ENCODE assay signal across 23 cellular contexts in genomic region chr3:62805578-62805977, GRCh38.
A peak's percentile ranks its signal among the peaks of the same experiment; 100 is the strongest.
DNase-seq lines count a peak whose midpoint lies in the region; ATAC-seq and TF ChIP-seq lines count a peak whose summit lies in the region.
"Had no signal": no experiment of that assay in that cellular context is flagged by ENCODE, and none has a peak within 500 bp of the region (broad histone marks: within the 10 kb centered on the region; RNA-seq: fewer than 3 reads in every experiment).

No MANE protein-coding gene starts in this region.

- DNase-seq in ELF-1 (ENCODE audit: low read depth, low spot score) (peak; percentile 47), NCI-H1930 (lab: John Stamatoyannopoulos, UW) (peak; percentile 7), NCI-H82 treated with DMSO at 0.1 percent for 48 hours (lab: John Stamatoyannopoulos, UW; ENCODE audit: unreplicated experiment) (peak; percentile 80), nephron progenitor cell (no peak), GM19238 (ENCODE audit: insufficient read length, low spot score) (no peak)
- DNase-seq: activated CD4-positive, alpha-beta T cell treated with anti-CD3 and anti-CD28 coated beads, Interleukin-2, amount 10 ng/mL, durations not matched to agents 24 days and 14 days; activated gamma-delta T cell treated with Interleukin-2 at 50 U/mL for 16 hours; activated naive CD8-positive, alpha-beta T cell treated with anti-CD3 and anti-CD28 coated beads, Interleukin-2, amount 50 U/mL, for 24 hours; activated T-cell treated with anti-CD3 and anti-CD28 coated beads, Interleukin-2, amount 50 U/mL, for 24 hours; GDM1; islet precursor cell; left ventricle myocardium inferior; naive thymus-derived CD8-positive, alpha-beta T cell; NCI-H1436; NCI-H226; NK-92 treated with Interleukin-12 subunit alpha and Interleukin-12 subunit beta, amount 100 ng/mL, for 24 hours; ovary; SHP77; stimulated activated CD4-positive, alpha-beta T cell treated with anti-CD3 and anti-CD28 coated beads, Interleukin-2, amount 100 ng/mL, for 24 hours; T-helper 9 cell; tibial artery had no signal

- H3K27ac Mint-ChIP-seq in nephron progenitor cell, result peak overlapping the region; percentile 4
- H3K27ac Mint-ChIP-seq: activated CD4-positive, alpha-beta T cell treated with anti-CD3 and anti-CD28 coated beads, Interleukin-2, amount 10 ng/mL, durations not matched to agents 24 days and 14 days; activated naive CD8-positive, alpha-beta T cell treated with anti-CD3 and anti-CD28 coated beads, Interleukin-2, amount 50 U/mL, for 24 hours; activated T-cell treated with anti-CD3 and anti-CD28 coated beads, Interleukin-2, amount 50 U/mL, for 24 hours; naive thymus-derived CD8-positive, alpha-beta T cell had no signal

- peaks cover 24% of the 10 kb centered on the region for H3K4me1 Mint-ChIP-seq in nephron progenitor cell
- H3K4me1 Mint-ChIP-seq: activated CD4-positive, alpha-beta T cell treated with anti-CD3 and anti-CD28 coated beads, Interleukin-2, amount 10 ng/mL, durations not matched to agents 24 days and 14 days; activated naive CD8-positive, alpha-beta T cell treated with anti-CD3 and anti-CD28 coated beads, Interleukin-2, amount 50 U/mL, for 24 hours; naive thymus-derived CD8-positive, alpha-beta T cell had no signal

- H3K36me3 Mint-ChIP-seq in nephron progenitor cell (ENCODE audit: low read depth), result no peaks in the 10 kb centered on the region
- H3K36me3 Mint-ChIP-seq: naive thymus-derived CD8-positive, alpha-beta T cell had no signal

- H3K27me3 Mint-ChIP-seq in nephron progenitor cell (ENCODE audit: low read depth, poor library complexity), result peaks cover 12% of the 10 kb centered on the region
- H3K27me3 Mint-ChIP-seq: activated CD4-positive, alpha-beta T cell treated with anti-CD3 and anti-CD28 coated beads, Interleukin-2, amount 10 ng/mL, durations not matched to agents 24 days and 14 days; activated T-cell treated with anti-CD3 and anti-CD28 coated beads, Interleukin-2, amount 50 U/mL, for 24 hours had no signal

- no peaks in the 10 kb centered on the region for H3K9me3 Mint-ChIP-seq in nephron progenitor cell
- H3K9me3 Mint-ChIP-seq: activated CD4-positive, alpha-beta T cell treated with anti-CD3 and anti-CD28 coated beads, Interleukin-2, amount 10 ng/mL, durations not matched to agents 24 days and 14 days; activated naive CD8-positive, alpha-beta T cell treated with anti-CD3 and anti-CD28 coated beads, Interleukin-2, amount 50 U/mL, for 24 hours; activated T-cell treated with anti-CD3 and anti-CD28 coated beads, Interleukin-2, amount 50 U/mL, for 24 hours had no signal

- no peak for TF ChIP-seq CTCF in nephron progenitor cell (IDR thresholded peaks at IDR 0.05)

- no peak overlapping the region for H3K4me3 Mint-ChIP-seq in nephron progenitor cell
- H3K4me3 Mint-ChIP-seq: activated CD4-positive, alpha-beta T cell treated with anti-CD3 and anti-CD28 coated beads, Interleukin-2, amount 10 ng/mL, durations not matched to agents 24 days and 14 days; activated naive CD8-positive, alpha-beta T cell treated with anti-CD3 and anti-CD28 coated beads, Interleukin-2, amount 50 U/mL, for 24 hours; activated T-cell treated with anti-CD3 and anti-CD28 coated beads, Interleukin-2, amount 50 U/mL, for 24 hours; naive thymus-derived CD8-positive, alpha-beta T cell had no signal

- ATAC-seq in HG03025 (IDR thresholded peaks at IDR 0.05; ENCODE audit: low FRiP score, unreplicated experiment) (no peak), HG03280 (IDR thresholded peaks at IDR 0.05; ENCODE audit: unreplicated experiment) (no peak)
- ATAC-seq: activated naive CD8-positive, alpha-beta T cell treated with anti-CD3 and anti-CD28 coated beads, Interleukin-2, amount 50 U/mL, for 24 hours; naive thymus-derived CD8-positive, alpha-beta T cell had no signal

Comparison
In these comparisons a context has a peak if more than half of its experiments do, and no peak if none do; other contexts are left out.
1. DNase-seq: peak in ELF-1 (single experiment), NCI-H1930 (2 of 2) and NCI-H82 treated with DMSO at 0.1 percent for 48 hours (single experiment); none in nephron progenitor cell (single experiment) and GM19238 (single experiment).